In the genomic region with DNA sequence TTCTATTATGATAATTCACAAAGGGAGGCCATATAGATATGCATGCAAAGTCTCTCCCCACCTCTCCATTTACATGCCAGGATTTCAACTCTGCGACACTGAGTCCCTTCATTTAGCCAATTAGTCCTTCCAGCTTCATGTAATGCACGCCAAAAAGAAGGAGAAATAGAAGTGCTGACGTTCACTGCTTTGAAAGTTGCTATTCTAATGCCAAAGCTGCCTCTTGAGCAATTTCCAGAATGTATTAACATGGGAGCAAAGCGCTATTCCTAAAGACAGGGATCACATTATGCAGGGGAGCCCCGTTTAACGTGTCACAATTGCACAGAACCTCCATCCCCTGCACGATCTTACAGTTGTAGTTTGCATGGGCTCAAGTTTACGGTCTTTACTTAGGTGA, we compare ENCODE assay signal across 35 cellular contexts.
"Had no signal": no experiment of that assay in that cellular context is flagged by ENCODE, and none has a peak within 500 bp of the region (broad histone marks: within the 10 kb centered on the region; RNA-seq: fewer than 3 reads in every experiment).

No MANE protein-coding gene starts in this region.

- ATAC-seq: activated CD8-positive, alpha-beta memory T cell treated with anti-CD3 and anti-CD28 coated beads, Interleukin-2, amount 10 ng/mL, durations not matched to agents 7 days and 5 days had no signal

- H3K4me1 Mint-ChIP-seq: activated CD8-positive, alpha-beta memory T cell treated with anti-CD3 and anti-CD28 coated beads, Interleukin-2, amount 10 ng/mL, durations not matched to agents 7 days and 5 days; activated naive CD4-positive, alpha-beta T cell treated with anti-CD3 and anti-CD28 coated beads, Interleukin-2, amount 10 ng/mL, durations not matched to agents 7 days and 5 days had no signal

- H3K27me3 Mint-ChIP-seq: activated B cell treated with CpG ODN at 0.5 μM for 24 hours; activated CD4-positive, alpha-beta memory T cell treated with anti-CD3 and anti-CD28 coated beads for 36 hours; activated CD8-positive, alpha-beta memory T cell treated with anti-CD3 and anti-CD28 coated beads, Interleukin-2, amount 10 ng/mL, durations not matched to agents 7 days and 5 days; activated naive CD4-positive, alpha-beta T cell treated with anti-CD3 and anti-CD28 coated beads, Interleukin-2, amount 10 ng/mL, durations not matched to agents 7 days and 5 days; activated naive CD8-positive, alpha-beta T cell; IgD-negative memory B cell had no signal

- H2AFZ ChIP-seq: PC-9 had no signal

- H3K27ac Mint-ChIP-seq: activated CD4-positive, alpha-beta memory T cell treated with anti-CD3 and anti-CD28 coated beads for 36 hours; activated CD8-positive, alpha-beta memory T cell treated with anti-CD3 and anti-CD28 coated beads, Interleukin-2, amount 10 ng/mL, durations not matched to agents 7 days and 5 days; activated naive CD4-positive, alpha-beta T cell treated with anti-CD3 and anti-CD28 coated beads, Interleukin-2, amount 10 ng/mL, durations not matched to agents 7 days and 5 days; activated naive CD8-positive, alpha-beta T cell had no signal

- H3K4me3 Mint-ChIP-seq: activated B cell treated with CpG ODN at 0.5 μM for 24 hours; activated CD4-positive, alpha-beta memory T cell treated with anti-CD3 and anti-CD28 coated beads for 36 hours; activated CD8-positive, alpha-beta memory T cell treated with anti-CD3 and anti-CD28 coated beads, Interleukin-2, amount 10 ng/mL, durations not matched to agents 7 days and 5 days; activated naive CD4-positive, alpha-beta T cell treated with anti-CD3 and anti-CD28 coated beads, Interleukin-2, amount 10 ng/mL, durations not matched to agents 7 days and 5 days; activated naive CD8-positive, alpha-beta T cell; IgD-negative memory B cell had no signal

- H3K27me3 ChIP-seq: cardiac muscle cell had no signal

- H3K9me3 Mint-ChIP-seq: activated B cell treated with CpG ODN at 0.5 μM for 24 hours; activated CD4-positive, alpha-beta memory T cell treated with anti-CD3 and anti-CD28 coated beads for 36 hours; activated naive CD4-positive, alpha-beta T cell treated with anti-CD3 and anti-CD28 coated beads, Interleukin-2, amount 10 ng/mL, durations not matched to agents 7 days and 5 days; IgD-negative memory B cell had no signal

- H3K36me3 Mint-ChIP-seq: activated CD4-positive, alpha-beta memory T cell treated with anti-CD3 and anti-CD28 coated beads for 36 hours; activated CD8-positive, alpha-beta memory T cell treated with anti-CD3 and anti-CD28 coated beads, Interleukin-2, amount 10 ng/mL, durations not matched to agents 7 days and 5 days; activated naive CD4-positive, alpha-beta T cell treated with anti-CD3 and anti-CD28 coated beads, Interleukin-2, amount 10 ng/mL, durations not matched to agents 7 days and 5 days; activated naive CD8-positive, alpha-beta T cell; IgD-negative memory B cell had no signal

- H3K27ac ChIP-seq: cardiac muscle cell, PC-9, VCaP had no signal

- DNase-seq: activated B cell treated with CpG ODN at 0.5 μM for 24 hours; activated CD4-positive, alpha-beta memory T cell treated with anti-CD3 and anti-CD28 coated beads for 36 hours; activated CD4-positive, alpha-beta T cell treated with anti-CD3 and anti-CD28 coated beads for 4 hours; activated CD4-positive, alpha-beta T cell treated with anti-CD3 and anti-CD28 coated beads, Interleukin-2, amount 50 U/mL, for 1 hour; activated CD4-positive, CD25-positive, alpha-beta regulatory T cell treated with anti-CD3 and anti-CD28 coated beads, Interleukin-2, amount 50 U/mL, for 72 hours; activated CD8-positive, alpha-beta memory T cell treated with anti-CD3 and anti-CD28 coated beads for 24 hours; activated CD8-positive, alpha-beta memory T cell treated with anti-CD3 and anti-CD28 coated beads, Interleukin-2, amount 10 ng/mL, durations not matched to agents 7 days and 5 days; activated CD8-positive, alpha-beta memory T cell treated with anti-CD3 and anti-CD28 coated beads, Interleukin-2, amount 50 U/mL, for 48 hours; activated effector memory CD4-positive, alpha-beta T cell treated with Interleukin-2 at 50 U/mL for 16 hours; activated naive CD4-positive, alpha-beta T cell treated with anti-CD3 and anti-CD28 coated beads, Interleukin-2, amount 10 ng/mL, durations not matched to agents 7 days and 5 days; activated T-cell treated with anti-CD3 and anti-CD28 coated beads, Interleukin-2, amount 50 U/mL, for 48 hours; amniotic stem cell; aorta; Karpas-422; KBM-7; NCI-H1105; NCI-H1436; NCI-H1694; NCI-H1930; NCI-H2081 treated with DMSO at 0.1 percent for 48 hours; NCI-H226; NCI-H446 treated with DMSO at 0.1 percent for 48 hours; NCI-H524; NCI-H748 treated with DMSO at 0.1 percent for 48 hours; NK-92 treated with Interleukin-12 subunit alpha and Interleukin-12 subunit beta, amount 100 ng/mL, for 24 hours; PC-9; Right ventricle myocardium superior; SW 1271; T-helper 1 cell; T-helper 2 cell; T-helper 9 cell had no signal

- H3K4me3 ChIP-seq: cardiac muscle cell, PC-9 had no signal

- H3K4me2 ChIP-seq: PC-9 had no signal

- H3K36me3 ChIP-seq: cardiac muscle cell had no signal
